In the genomic region with DNA sequence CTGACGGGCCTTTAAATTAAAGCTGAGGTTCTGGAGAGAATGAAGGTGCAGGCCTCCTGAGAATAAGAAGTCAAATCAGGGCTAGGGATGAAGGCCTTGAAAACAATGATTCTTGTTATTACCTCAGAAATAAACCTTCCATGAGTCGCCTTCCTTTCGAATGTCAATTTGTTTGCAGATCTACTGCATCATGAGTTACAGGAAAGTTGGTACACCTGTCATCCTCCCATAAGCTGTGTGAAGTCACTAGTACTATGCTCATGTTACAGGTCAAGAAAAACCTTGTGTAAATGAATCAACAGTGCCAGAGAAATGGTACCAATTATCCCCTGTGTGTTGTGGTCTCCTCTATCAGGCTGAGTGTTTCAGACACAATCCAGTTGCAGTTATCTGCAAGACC, we compare ENCODE assay signal across 24 cellular contexts.
DNase-seq lines count a peak whose midpoint lies in the region; ATAC-seq and TF ChIP-seq lines count a peak whose summit lies in the region.
"Had no signal": no experiment of that assay in that cellular context is flagged by ENCODE, and none has a peak within 500 bp of the region (broad histone marks: within the 10 kb centered on the region; RNA-seq: fewer than 3 reads in every experiment).

No MANE protein-coding gene starts in this region.

- no peaks in the 10 kb centered on the region for H3K9me3 ChIP-seq in osteoblast (ENCODE audit: low read depth, low read length)

- H3K79me2 ChIP-seq in osteoblast (ENCODE audit: insufficient read depth, low read length), result no peaks in the 10 kb centered on the region

- H3K27me3 ChIP-seq in osteoblast (ENCODE audit: insufficient read depth, low read length), result no peaks in the 10 kb centered on the region

- no peak overlapping the region for H3K4me2 ChIP-seq in osteoblast (ENCODE audit: insufficient read depth, low read length)
- H3K4me2 ChIP-seq: KMS-11 had no signal

- DNase-seq in DMS 273 (lab: John Stamatoyannopoulos, UW; ENCODE audit: unreplicated experiment), result peak; percentile 12
- DNase-seq in DMS 273 treated with DMSO at 0.1 percent for 48 hours (lab: John Stamatoyannopoulos, UW), result no peak
- DNase-seq in NCI-H146 treated with DMSO at 0.1 percent for 48 hours (lab: John Stamatoyannopoulos, UW; ENCODE audit: unreplicated experiment), result peak; percentile 22
- no peak for DNase-seq in glutamatergic neuron
- peak; percentile 8 for DNase-seq in retinal pigment epithelial cell (ENCODE audit: low read depth)
- no peak for DNase-seq in T-helper 9 cell
- DNase-seq in osteoblast (ENCODE audit: insufficient read length, low spot score, missing footprints), result no peak
- DNase-seq: Calu3; CD4-positive, alpha-beta memory T cell; DND-41; GDM1; GOT3; NCI-H1048; NCI-H1694; NCI-H2171; NCI-H446 treated with DMSO at 0.1 percent for 48 hours; NCI-H774 had no signal

- no peaks in the 10 kb centered on the region for H3K36me3 Mint-ChIP-seq in glutamatergic neuron (ENCODE audit: unreplicated experiment)
- H3K36me3 Mint-ChIP-seq: CD4-positive, alpha-beta memory T cell had no signal

- peaks cover 50% of the 10 kb centered on the region for H3K4me1 Mint-ChIP-seq in glutamatergic neuron (ENCODE audit: low read depth, unreplicated experiment)
- H3K4me1 Mint-ChIP-seq: B cell; CD4-positive, alpha-beta memory T cell had no signal

- H3K9me3 Mint-ChIP-seq in glutamatergic neuron (ENCODE audit: unreplicated experiment), result peaks cover 5% of the 10 kb centered on the region
- H3K9me3 Mint-ChIP-seq: CD4-positive, alpha-beta memory T cell had no signal

- peaks cover 4% of the 10 kb centered on the region for H3K27me3 Mint-ChIP-seq in glutamatergic neuron (ENCODE audit: unreplicated experiment)

- H3K27ac Mint-ChIP-seq in glutamatergic neuron (ENCODE audit: unreplicated experiment), result peak overlapping the region; percentile 83
- H3K27ac Mint-ChIP-seq: B cell had no signal

- no peaks in the 10 kb centered on the region for H3K4me1 ChIP-seq in osteoblast (ENCODE audit: insufficient read depth, low read length)

- H3K4me3 ChIP-seq in retinal pigment epithelial cell (ENCODE audit: low read length) (no peak overlapping the region), osteoblast (ENCODE audit: insufficient read depth, low read length) (no peak overlapping the region)
- H3K4me3 ChIP-seq: GM12878 had no signal

- H2AFZ ChIP-seq in osteoblast (ENCODE audit: low read length), result no peak overlapping the region

- H4K20me1 ChIP-seq in osteoblast (ENCODE audit: insufficient read depth, low read length), result no peaks in the 10 kb centered on the region

- ATAC-seq in HG03457 (IDR thresholded peaks at IDR 0.05; ENCODE audit: unreplicated experiment), result no peak
- ATAC-seq: GM12878, HepG2, Panc1 had no signal

- no peak for TF ChIP-seq CTCF in glutamatergic neuron (IDR thresholded peaks at IDR 0.05; ENCODE audit: partially characterized antibody, unreplicated experiment)
- no peak for TF ChIP-seq CTCF in retinal pigment epithelial cell (conservative IDR thresholded peaks at IDR 0.05; ENCODE audit: low read depth, low read length)
- TF ChIP-seq CTCF in osteoblast (IDR thresholded peaks at IDR 0.05; ENCODE audit: extremely low read depth, low read depth, low read length), result no peak

- no peaks in the 10 kb centered on the region for H3K36me3 ChIP-seq in osteoblast (ENCODE audit: insufficient read depth, low read length)

- no peak overlapping the region for H3K27ac ChIP-seq in osteoblast (ENCODE audit: low read depth, low read length)
- H3K27ac ChIP-seq: 22Rv1, KMS-11 had no signal

- H3K4me3 Mint-ChIP-seq in glutamatergic neuron (ENCODE audit: unreplicated experiment), result no peak overlapping the region
- H3K4me3 Mint-ChIP-seq: B cell; CD4-positive, alpha-beta memory T cell had no signal

Comparison
In these comparisons a context has a peak if more than half of its experiments do, and no peak if none do; other contexts are left out.
1. DNase-seq: peak in DMS 273 (single experiment), NCI-H146 treated with DMSO at 0.1 percent for 48 hours (single experiment) and retinal pigment epithelial cell (single experiment); none in DMS 273 treated with DMSO at 0.1 percent for 48 hours (single experiment), glutamatergic neuron (single experiment), T-helper 9 cell (single experiment) and osteoblast (single experiment).